23 cellular contexts compared by ENCODE assay signal in genomic region chr3:189945935-189946709, GRCh38.
"Had no signal": no experiment of that assay in that cellular context is flagged by ENCODE, and none has a peak within 500 bp of the region (broad histone marks: within the 10 kb centered on the region; RNA-seq: fewer than 3 reads in every experiment).

No MANE protein-coding gene starts in this region.

- DNase-seq: activated CD4-positive, alpha-beta memory T cell treated with anti-CD3 and anti-CD28 coated beads for 36 hours; activated CD4-positive, alpha-beta T cell treated with anti-CD3 and anti-CD28 coated beads for 1 hour; activated CD4-positive, alpha-beta T cell treated with anti-CD3 and anti-CD28 coated beads, Interleukin-2, amount 10 ng/mL, durations not matched to agents 24 days and 14 days; activated CD8-positive, alpha-beta memory T cell treated with anti-CD3 and anti-CD28 coated beads for 24 hours; activated naive CD8-positive, alpha-beta T cell treated with anti-CD3 and anti-CD28 coated beads, Interleukin-2, amount 50 U/mL, for 24 hours; activated T-cell treated with anti-CD3 and anti-CD28 coated beads, Interleukin-2, amount 50 U/mL, for 48 hours; amniotic stem cell; KG1; NCI-H1092; NCI-H1417; NCI-H1930; NCI-H2107; NCI-H2171 treated with DMSO at 0.1 percent for 48 hours; NCI-H226; NCI-H526 treated with DMSO at 0.1 percent for 48 hours; NCI-H82; RPMI8226 had no signal

- H3K9me3 ChIP-seq: ascending aorta had no signal

- H3K4me3 ChIP-seq: ascending aorta, cardiac muscle cell had no signal

- H3K27ac ChIP-seq: ascending aorta, cardiac muscle cell had no signal

- H3K27me3 ChIP-seq: ascending aorta, cardiac muscle cell had no signal

- ATAC-seq: activated naive CD4-positive, alpha-beta T cell treated with anti-CD3 and anti-CD28 coated beads, Interleukin-2, amount 50 U/mL, for 72 hours; activated naive CD8-positive, alpha-beta T cell treated with anti-CD3 and anti-CD28 coated beads, Interleukin-2, amount 50 U/mL, for 24 hours; Panc1; Right ventricle myocardium inferior; WTC11 had no signal

- H3K36me3 ChIP-seq: ascending aorta, cardiac muscle cell had no signal

- H3K4me1 ChIP-seq: ascending aorta had no signal
